ENCODE assay signal across 28 cellular contexts in the genomic region with DNA sequence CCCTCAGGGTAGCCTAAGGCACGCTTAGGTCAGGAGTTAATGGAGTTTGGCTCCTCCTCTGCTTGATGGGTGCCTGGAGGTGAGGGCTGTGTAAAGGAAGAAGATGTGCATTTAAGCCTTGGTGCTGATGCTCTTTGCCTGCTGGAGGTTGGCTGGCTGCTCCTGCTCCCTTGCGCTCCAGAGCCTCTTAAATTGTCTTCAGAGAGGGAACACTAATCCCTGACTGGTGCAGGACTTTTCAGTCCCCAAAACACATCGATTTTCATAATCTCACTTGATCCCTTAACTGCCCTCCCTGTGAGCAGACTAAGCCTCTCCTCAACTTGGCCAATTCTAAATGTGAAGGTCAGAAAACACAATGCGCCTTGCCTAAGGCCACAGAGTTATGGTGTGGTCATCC. TPM values are rescaled to one million over a fixed set of nuclear protein-coding genes. Genes with fewer than 3 reads are reported as not detected.
"Had no signal": no experiment of that assay in that cellular context is flagged by ENCODE, and none has a peak within 500 bp of the region (broad histone marks: within the 10 kb centered on the region; RNA-seq: fewer than 3 reads in every experiment).

No MANE protein-coding gene starts in this region.

- H3K9me3 Mint-ChIP-seq: activated CD4-positive, alpha-beta memory T cell treated with anti-CD3 and anti-CD28 coated beads for 36 hours; activated CD4-positive, alpha-beta T cell treated with anti-CD3 and anti-CD28 coated beads, Interleukin-2, amount 10 ng/mL, durations not matched to agents 24 days and 14 days; activated T-cell treated with anti-CD3 and anti-CD28 coated beads, Interleukin-2, amount 50 U/mL, for 24 hours; activated T-helper 17 cell treated with anti-CD3 and anti-CD28 coated beads, Interleukin-2, amount 50 U/mL, for 72 hours; dendritic cell treated with granulocyte-macrophage colony-stimulating factor and Interleukin-4, amounts not matched to agents 40 ng/mL and 50 ng/mL, for 4 days; endodermal cell; immature natural killer cell had no signal

- H3K36me3 ChIP-seq: breast epithelium, uterus had no signal

- H3K27me3 Mint-ChIP-seq: activated CD4-positive, alpha-beta memory T cell treated with anti-CD3 and anti-CD28 coated beads for 36 hours; activated T-cell treated with anti-CD3 and anti-CD28 coated beads, Interleukin-2, amount 50 U/mL, for 24 hours; dendritic cell treated with granulocyte-macrophage colony-stimulating factor and Interleukin-4, amounts not matched to agents 40 ng/mL and 50 ng/mL, for 4 days; type B pancreatic cell had no signal

- H3K36me3 Mint-ChIP-seq: activated CD4-positive, alpha-beta memory T cell treated with anti-CD3 and anti-CD28 coated beads for 36 hours; immature natural killer cell; naive thymus-derived CD4-positive, alpha-beta T cell; type B pancreatic cell had no signal

- DNase-seq: activated CD4-positive, alpha-beta memory T cell treated with anti-CD3 and anti-CD28 coated beads for 36 hours; activated CD4-positive, alpha-beta T cell treated with anti-CD3 and anti-CD28 coated beads, Interleukin-2, amount 10 ng/mL, durations not matched to agents 24 days and 14 days; activated CD4-positive, CD25-positive, alpha-beta regulatory T cell treated with anti-CD3 and anti-CD28 coated beads, Interleukin-2, amount 50 U/mL, for 72 hours; activated CD8-positive, alpha-beta memory T cell treated with anti-CD3 and anti-CD28 coated beads, Interleukin-2, amount 50 U/mL, for 48 hours; activated gamma-delta T cell treated with Interleukin-2 at 50 U/mL for 16 hours; activated naive CD4-positive, alpha-beta T cell treated with anti-CD3 and anti-CD28 coated beads, Interleukin-2, amount 50 U/mL, for 16 hours; activated T-cell treated with anti-CD3 and anti-CD28 coated beads, Interleukin-2, amount 50 U/mL, for 24 hours; central memory CD4-positive, alpha-beta T cell; endodermal cell; foreskin fibroblast; hippocampal formation; immature natural killer cell; naive thymus-derived CD4-positive, alpha-beta T cell; right cardiac atrium; stimulated activated CD4-positive, alpha-beta T cell treated with anti-CD3 and anti-CD28 coated beads, Interleukin-15, amount 100 ng/mL, for 24 hours; stimulated activated CD4-positive, alpha-beta T cell treated with anti-CD3 and anti-CD28 coated beads, Interleukin-2, amount 100 ng/mL, for 24 hours; stimulated activated naive CD4-positive, alpha-beta T cell treated with Interleukin-2 at 50 U/mL for 16 hours; T-helper 17 cell; T1000; uterus had no signal

- H3K27ac ChIP-seq: breast epithelium, uterus had no signal

- H3K4me3 ChIP-seq: breast epithelium, uterus had no signal

- H3K27ac Mint-ChIP-seq: activated CD4-positive, alpha-beta memory T cell treated with anti-CD3 and anti-CD28 coated beads for 36 hours; activated T-cell treated with anti-CD3 and anti-CD28 coated beads, Interleukin-2, amount 50 U/mL, for 24 hours; activated T-helper 17 cell treated with anti-CD3 and anti-CD28 coated beads, Interleukin-2, amount 50 U/mL, for 72 hours; dendritic cell treated with granulocyte-macrophage colony-stimulating factor and Interleukin-4, amounts not matched to agents 40 ng/mL and 50 ng/mL, for 4 days; endodermal cell; immature natural killer cell; naive thymus-derived CD4-positive, alpha-beta T cell; T-helper 17 cell; type B pancreatic cell had no signal

- ATAC-seq: esophagus mucosa; naive thymus-derived CD4-positive, alpha-beta T cell; right cardiac atrium; T-helper 17 cell had no signal

- H3K27me3 ChIP-seq: breast epithelium, uterus had no signal

- H3K9me3 ChIP-seq: breast epithelium, uterus had no signal

- H3K4me1 ChIP-seq: breast epithelium, uterus had no signal

- H3K4me3 Mint-ChIP-seq: activated CD4-positive, alpha-beta memory T cell treated with anti-CD3 and anti-CD28 coated beads for 36 hours; activated CD4-positive, alpha-beta T cell treated with anti-CD3 and anti-CD28 coated beads, Interleukin-2, amount 10 ng/mL, durations not matched to agents 24 days and 14 days; activated T-cell treated with anti-CD3 and anti-CD28 coated beads, Interleukin-2, amount 50 U/mL, for 24 hours; activated T-helper 17 cell treated with anti-CD3 and anti-CD28 coated beads, Interleukin-2, amount 50 U/mL, for 72 hours; dendritic cell treated with granulocyte-macrophage colony-stimulating factor and Interleukin-4, amounts not matched to agents 40 ng/mL and 50 ng/mL, for 4 days; endodermal cell; immature natural killer cell; naive thymus-derived CD4-positive, alpha-beta T cell; T-helper 17 cell; type B pancreatic cell had no signal

- H3K4me1 Mint-ChIP-seq: activated T-helper 17 cell treated with anti-CD3 and anti-CD28 coated beads, Interleukin-2, amount 50 U/mL, for 72 hours; T-helper 17 cell had no signal

RNA-seq across cellular contexts. Expression of a gene that starts 38.6 kb away (rescaled TPM):
- total RNA-seq: activated CD4-positive, alpha-beta memory T cell treated with anti-CD3 and anti-CD28 coated beads for 36 hours; activated CD4-positive, alpha-beta T cell treated with anti-CD3 and anti-CD28 coated beads, Interleukin-2, amount 10 ng/mL, durations not matched to agents 24 days and 14 days; activated T-helper 17 cell treated with anti-CD3 and anti-CD28 coated beads, Interleukin-2, amount 50 U/mL, for 72 hours; T-helper 17 cell had no signal
- polyA plus RNA-seq: immature natural killer cell; naive thymus-derived CD4-positive, alpha-beta T cell; neural cell had no signal

RNA-seq across cellular contexts. Expression of a gene that starts 51.8 kb away (rescaled TPM):
- total RNA-seq: activated CD4-positive, alpha-beta memory T cell treated with anti-CD3 and anti-CD28 coated beads for 36 hours; activated CD4-positive, alpha-beta T cell treated with anti-CD3 and anti-CD28 coated beads, Interleukin-2, amount 10 ng/mL, durations not matched to agents 24 days and 14 days; activated T-helper 17 cell treated with anti-CD3 and anti-CD28 coated beads, Interleukin-2, amount 50 U/mL, for 72 hours; kidney epithelial cell; naive thymus-derived CD4-positive, alpha-beta T cell; subcutaneous adipose tissue; T-helper 17 cell had no signal
- polyA plus RNA-seq: immature natural killer cell; naive thymus-derived CD4-positive, alpha-beta T cell had no signal
